ENCODE assay signal across 17 cellular contexts in the genomic region with DNA sequence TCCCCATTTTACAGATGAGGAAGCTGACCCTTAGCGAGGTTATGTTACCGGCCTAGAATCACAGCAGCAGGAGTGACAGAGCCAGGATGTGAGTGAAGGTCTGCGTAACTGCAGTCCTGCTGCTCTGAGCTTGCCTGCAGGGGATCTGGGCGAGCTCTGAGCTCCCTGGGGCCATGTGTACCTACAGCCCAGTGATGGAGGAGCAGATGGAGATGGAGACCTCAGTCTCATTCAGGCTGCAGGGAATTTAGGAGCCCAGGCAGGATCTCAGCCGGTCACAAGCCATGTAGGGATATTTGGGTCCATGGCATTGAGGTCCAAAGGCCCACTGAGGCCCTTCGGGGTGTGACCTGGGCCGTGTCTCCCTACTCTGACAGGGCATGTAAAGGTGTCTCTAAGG.
"Had no signal": no experiment of that assay in that cellular context is flagged by ENCODE, and none has a peak within 500 bp of the region (broad histone marks: within the 10 kb centered on the region; RNA-seq: fewer than 3 reads in every experiment).

No MANE protein-coding gene starts in this region.

- H3K9me3 Mint-ChIP-seq: activated naive CD4-positive, alpha-beta T cell treated with anti-CD3 and anti-CD28 coated beads, Interleukin-2, amount 10 ng/mL, durations not matched to agents 7 days and 5 days; memory B cell; natural killer cell treated with Interleukin-12 subunit alpha and Interleukin-12 subunit beta and Interleukin-15 and Interleukin-18, amount 100 ng/mL, for 72 hours; stimulated activated memory B cell treated with anti-CD40 and anti-IgM and Interleukin-4, amounts not matched to agents 10 μg/mL and 1 μg/mL and 100 μg/mL, for 72 hours; WTC11 had no signal

- H3K9me3 ChIP-seq: gastroesophageal sphincter, left ventricle myocardium inferior, right atrium auricular region, tibial nerve had no signal

- H3K4me3 ChIP-seq: gastroesophageal sphincter, left ventricle myocardium inferior, right atrium auricular region, tibial nerve had no signal

- H3K4me1 Mint-ChIP-seq: activated naive CD4-positive, alpha-beta T cell treated with anti-CD3 and anti-CD28 coated beads, Interleukin-2, amount 10 ng/mL, durations not matched to agents 7 days and 5 days; stimulated activated memory B cell treated with anti-CD40 and anti-IgM and Interleukin-4, amounts not matched to agents 10 μg/mL and 1 μg/mL and 100 μg/mL, for 72 hours had no signal

- H3K36me3 ChIP-seq: gastroesophageal sphincter, left ventricle myocardium inferior, right atrium auricular region, tibial nerve had no signal

- H3K27ac Mint-ChIP-seq: activated CD8-positive, alpha-beta T cell treated with anti-CD3 and anti-CD28 coated beads, Interleukin-2, amount 10 ng/mL, durations not matched to agents 7 days and 5 days; activated naive CD4-positive, alpha-beta T cell treated with anti-CD3 and anti-CD28 coated beads, Interleukin-2, amount 10 ng/mL, durations not matched to agents 7 days and 5 days; memory B cell; natural killer cell treated with Interleukin-12 subunit alpha and Interleukin-12 subunit beta and Interleukin-15 and Interleukin-18, amount 100 ng/mL, for 72 hours; progenitor cell of endocrine pancreas; stimulated activated memory B cell treated with anti-CD40 and anti-IgM and Interleukin-4, amounts not matched to agents 10 μg/mL and 1 μg/mL and 100 μg/mL, for 72 hours; WTC11 had no signal

- DNase-seq: activated CD4-positive, alpha-beta T cell treated with anti-CD3 and anti-CD28 coated beads for 48 hours; activated CD8-positive, alpha-beta T cell treated with anti-CD3 and anti-CD28 coated beads, Interleukin-2, amount 10 ng/mL, durations not matched to agents 7 days and 5 days; activated naive CD4-positive, alpha-beta T cell treated with anti-CD3 and anti-CD28 coated beads, Interleukin-2, amount 10 ng/mL, durations not matched to agents 7 days and 5 days; activated T-cell treated with anti-CD3 and anti-CD28 coated beads for 4 hours; erythroblast; left ventricle myocardium inferior; nucleus accumbens; stimulated activated CD4-positive, alpha-beta T cell treated with anti-CD3 and anti-CD28 coated beads, Interleukin-2, amount 100 ng/mL, for 48 hours; T-helper 2 cell had no signal

- H3K27me3 ChIP-seq: right atrium auricular region, tibial nerve had no signal

- H3K36me3 Mint-ChIP-seq: activated naive CD4-positive, alpha-beta T cell treated with anti-CD3 and anti-CD28 coated beads, Interleukin-2, amount 10 ng/mL, durations not matched to agents 7 days and 5 days; memory B cell; natural killer cell treated with Interleukin-12 subunit alpha and Interleukin-12 subunit beta and Interleukin-15 and Interleukin-18, amount 100 ng/mL, for 72 hours; stimulated activated memory B cell treated with anti-CD40 and anti-IgM and Interleukin-4, amounts not matched to agents 10 μg/mL and 1 μg/mL and 100 μg/mL, for 72 hours had no signal

- H3K4me3 Mint-ChIP-seq: activated CD8-positive, alpha-beta T cell treated with anti-CD3 and anti-CD28 coated beads, Interleukin-2, amount 10 ng/mL, durations not matched to agents 7 days and 5 days; activated naive CD4-positive, alpha-beta T cell treated with anti-CD3 and anti-CD28 coated beads, Interleukin-2, amount 10 ng/mL, durations not matched to agents 7 days and 5 days; memory B cell; natural killer cell treated with Interleukin-12 subunit alpha and Interleukin-12 subunit beta and Interleukin-15 and Interleukin-18, amount 100 ng/mL, for 72 hours; stimulated activated memory B cell treated with anti-CD40 and anti-IgM and Interleukin-4, amounts not matched to agents 10 μg/mL and 1 μg/mL and 100 μg/mL, for 72 hours; WTC11 had no signal

- ATAC-seq: activated CD8-positive, alpha-beta T cell treated with anti-CD3 and anti-CD28 coated beads, Interleukin-2, amount 10 ng/mL, durations not matched to agents 7 days and 5 days; gastroesophageal sphincter; natural killer cell treated with Interleukin-12 subunit alpha and Interleukin-12 subunit beta and Interleukin-15 and Interleukin-18, amount 100 ng/mL, for 72 hours; stimulated activated memory B cell treated with anti-CD40 and anti-IgM and Interleukin-4, amounts not matched to agents 10 μg/mL and 1 μg/mL and 100 μg/mL, for 72 hours; WTC11 had no signal

- H3K4me1 ChIP-seq: gastroesophageal sphincter, left ventricle myocardium inferior, right atrium auricular region, tibial nerve had no signal

- H3K27ac ChIP-seq: gastroesophageal sphincter, left ventricle myocardium inferior, right atrium auricular region, tibial nerve had no signal
